Comparison of ENCODE assay signal across 11 cellular contexts in the genomic region with DNA sequence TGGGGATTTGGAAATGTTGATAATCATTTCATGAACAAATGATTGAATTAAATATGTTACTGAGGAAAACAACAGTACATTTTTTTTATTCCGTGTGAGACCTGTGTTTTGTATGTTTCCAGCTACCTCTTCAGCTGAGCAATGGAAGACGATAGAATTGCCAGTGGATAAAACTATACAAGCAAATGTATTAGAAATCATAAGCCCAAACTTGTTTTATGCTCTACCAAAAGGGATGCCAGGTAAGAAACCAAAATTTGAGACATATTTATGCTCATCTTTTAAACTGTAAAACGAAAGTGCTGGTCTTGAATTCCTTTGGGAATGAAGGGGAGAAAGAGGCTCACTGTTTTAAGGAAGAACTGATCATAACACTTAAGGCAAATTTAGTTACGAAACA. TPM values are rescaled to one million over a fixed set of nuclear protein-coding genes. Genes with fewer than 3 reads are reported as not detected.
"Had no signal": no experiment of that assay in that cellular context is flagged by ENCODE, and none has a peak within 500 bp of the region (broad histone marks: within the 10 kb centered on the region; RNA-seq: fewer than 3 reads in every experiment).

No MANE protein-coding gene starts in this region.

- H3K9ac ChIP-seq: GM23248 had no signal

- H3K9me3 ChIP-seq: HAP-1 had no signal

- FAIRE-seq: HepG2, K562 had no signal

- H3K4me1 ChIP-seq: HAP-1 had no signal

- H2AFZ ChIP-seq: GM23248 had no signal

- H3K4me3 ChIP-seq: GM23248, HAP-1, K562 had no signal

- H3K36me3 ChIP-seq: HAP-1 had no signal

- DNase-seq: GM23248, GOT3, H7, IMR-90, KG1 had no signal

- H3K27ac ChIP-seq: GM23248, HL-60 had no signal

- ATAC-seq: HepG2, K562 had no signal

RNA-seq across cellular contexts. Expression of a gene that starts 17.8 kb away (rescaled TPM):
- total RNA-seq: GM23248, H4, HepG2, HT1080, IMR-90, K562 had no signal
- polyA plus RNA-seq: GM23248, HepG2, IMR-90, K562 had no signal

RNA-seq across cellular contexts. Expression of a gene that starts 42.1 kb away (rescaled TPM):
- total RNA-seq: GM23248, H4, HepG2, HT1080, IMR-90, K562 had no signal
- polyA plus RNA-seq: GM23248, HepG2, IMR-90, K562 had no signal
